21 cellular contexts compared by ENCODE assay signal in the genomic region with DNA sequence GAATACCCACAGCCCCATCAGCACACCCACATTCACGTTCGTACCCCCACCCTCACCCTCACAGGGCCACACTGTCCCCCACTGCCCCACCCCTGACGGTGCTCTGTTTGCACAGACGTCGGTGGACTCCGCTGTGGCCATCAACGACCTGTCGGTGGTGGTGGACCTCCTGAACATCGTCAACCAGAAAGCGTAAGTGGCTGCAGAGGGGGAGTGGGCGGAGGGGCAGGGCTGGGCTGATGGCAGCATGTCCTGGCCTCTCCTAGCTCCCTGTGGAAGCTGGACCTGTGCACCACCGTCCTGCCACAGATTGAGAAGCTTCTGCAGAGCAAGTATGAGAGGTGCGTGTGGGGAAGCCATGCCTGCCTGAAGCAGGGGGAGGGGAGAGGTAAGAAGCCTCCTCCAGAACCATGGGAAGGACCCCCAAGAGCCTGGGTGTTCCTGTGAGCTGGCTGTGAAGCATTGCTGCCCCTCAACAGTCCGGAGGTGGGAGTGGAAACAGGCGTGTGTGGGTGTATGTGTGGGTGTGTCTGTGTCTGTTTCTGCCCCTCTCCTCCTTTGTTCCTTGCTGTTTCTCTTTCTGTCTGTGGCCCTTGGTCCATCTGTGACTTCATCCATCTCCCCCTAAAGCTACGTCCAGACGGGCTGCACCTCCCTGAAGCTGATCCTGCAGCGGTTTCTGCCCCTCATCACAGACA.
"Had no signal": no experiment of that assay in that cellular context is flagged by ENCODE, and none has a peak within 500 bp of the region (broad histone marks: within the 10 kb centered on the region; RNA-seq: fewer than 3 reads in every experiment).

No MANE protein-coding gene starts in this region.

- H3K27ac Mint-ChIP-seq: activated CD4-positive, alpha-beta T cell treated with anti-CD3 and anti-CD28 coated beads, Interleukin-2, amount 10 ng/mL, durations not matched to agents 24 days and 14 days; activated naive CD8-positive, alpha-beta T cell; activated T-cell treated with anti-CD3 and anti-CD28 coated beads, Interleukin-2, amount 50 U/mL, for 72 hours; T-cell; type B pancreatic cell had no signal

- FAIRE-seq: colon, keratinocyte, small intestine had no signal

- H3K27ac ChIP-seq: cardiac muscle cell, foreskin keratinocyte, psoas muscle, right lobe of liver, stomach had no signal

- ATAC-seq: foreskin keratinocyte, left lobe of liver, right lobe of liver, T-cell had no signal

- H3K9me3 ChIP-seq: psoas muscle, right lobe of liver, stomach had no signal

- H3K4me3 ChIP-seq: cardiac muscle cell, psoas muscle, right lobe of liver, stomach had no signal

- DNase-seq: activated CD4-positive, alpha-beta T cell treated with anti-CD3 and anti-CD28 coated beads, Interleukin-2, amount 10 ng/mL, durations not matched to agents 24 days and 14 days; activated CD4-positive, CD25-positive, alpha-beta regulatory T cell; activated CD8-positive, alpha-beta memory T cell treated with anti-CD3 and anti-CD28 coated beads, Interleukin-2, amount 50 U/mL, for 4 hours; activated gamma-delta T cell treated with Interleukin-2 at 50 U/mL for 16 hours; activated T-cell treated with anti-CD3 and anti-CD28 coated beads, Interleukin-2, amount 50 U/mL, for 72 hours; foreskin keratinocyte; glutamatergic neuron; hypothalamus; small intestine; stimulated activated CD4-positive, alpha-beta T cell treated with anti-CD3 and anti-CD28 coated beads, Interleukin-15, amount 100 ng/mL, for 24 hours; stimulated activated CD4-positive, alpha-beta T cell treated with anti-CD3 and anti-CD28 coated beads, Interleukin-4, amount 100 ng/mL, for 1 hour; stomach; T-cell had no signal

- H3K4me1 ChIP-seq: foreskin keratinocyte, right lobe of liver had no signal

- H3K4me3 Mint-ChIP-seq: activated CD4-positive, alpha-beta T cell treated with anti-CD3 and anti-CD28 coated beads, Interleukin-2, amount 10 ng/mL, durations not matched to agents 24 days and 14 days; activated naive CD8-positive, alpha-beta T cell; activated T-cell treated with anti-CD3 and anti-CD28 coated beads, Interleukin-2, amount 50 U/mL, for 72 hours; T-cell; type B pancreatic cell had no signal

- H3K36me3 Mint-ChIP-seq: activated naive CD8-positive, alpha-beta T cell; type B pancreatic cell had no signal

- H3K27me3 ChIP-seq: cardiac muscle cell, foreskin keratinocyte, right lobe of liver, stomach had no signal

- H3K9me3 Mint-ChIP-seq: activated CD4-positive, alpha-beta T cell treated with anti-CD3 and anti-CD28 coated beads, Interleukin-2, amount 10 ng/mL, durations not matched to agents 24 days and 14 days; activated T-cell treated with anti-CD3 and anti-CD28 coated beads, Interleukin-2, amount 50 U/mL, for 72 hours; T-cell; type B pancreatic cell had no signal

- H3K4me1 Mint-ChIP-seq: activated CD4-positive, alpha-beta T cell treated with anti-CD3 and anti-CD28 coated beads, Interleukin-2, amount 10 ng/mL, durations not matched to agents 24 days and 14 days had no signal

- H3K27me3 Mint-ChIP-seq: activated CD4-positive, alpha-beta T cell treated with anti-CD3 and anti-CD28 coated beads, Interleukin-2, amount 10 ng/mL, durations not matched to agents 24 days and 14 days; activated naive CD8-positive, alpha-beta T cell; T-cell; type B pancreatic cell had no signal
